ENCODE assay signal across 15 cellular contexts in the genomic region with DNA sequence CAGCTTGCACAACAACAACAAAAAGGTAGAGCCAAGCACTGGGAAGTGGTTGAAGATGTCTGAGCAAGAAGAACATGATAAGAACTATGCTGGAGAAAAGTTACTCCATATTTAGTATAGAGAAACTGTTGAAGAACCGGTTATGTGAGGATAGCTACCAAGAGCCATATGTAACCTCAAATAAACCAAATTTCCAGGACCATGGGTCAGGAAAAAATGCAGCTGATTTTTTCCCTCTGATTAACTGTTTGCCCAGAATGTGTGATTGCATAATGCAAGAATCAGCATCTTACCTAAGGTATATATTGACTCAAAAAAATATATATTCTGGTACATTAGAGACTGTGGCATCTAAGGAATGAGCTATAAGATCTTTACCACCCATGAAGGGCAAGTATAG.
"Had no signal": no experiment of that assay in that cellular context is flagged by ENCODE, and none has a peak within 500 bp of the region (broad histone marks: within the 10 kb centered on the region; RNA-seq: fewer than 3 reads in every experiment).

No MANE protein-coding gene starts in this region.

- H3K4me3 ChIP-seq: adrenal gland, lung, neural progenitor cell, ovary, sigmoid colon, upper lobe of left lung had no signal

- H3K9me3 ChIP-seq: adrenal gland, ovary, sigmoid colon, upper lobe of left lung had no signal

- DNase-seq: activated CD4-positive, alpha-beta T cell treated with anti-CD3 and anti-CD28 coated beads, Interleukin-2, amount 50 U/mL, for 1 hour; activated naive CD4-positive, alpha-beta T cell treated with anti-CD3 and anti-CD28 coated beads, Interleukin-2, amount 50 U/mL, for 16 hours; cortex of kidney; effector memory CD4-positive, alpha-beta T cell; islet precursor cell; sigmoid colon; stimulated activated CD4-positive, alpha-beta T cell treated with anti-CD3 and anti-CD28 coated beads, Interleukin-1b, Interleukin-23, amount 100 ng/mL, for 48 hours; stimulated activated naive CD8-positive, alpha-beta T cell treated with anti-CD3 and anti-CD28 coated beads, Interleukin-15, amount 100 ng/mL, for 72 hours; SW 1271; upper lobe of left lung had no signal

- H3K36me3 ChIP-seq: neural progenitor cell, ovary, sigmoid colon had no signal

- ATAC-seq: activated CD4-positive, CD25-positive, alpha-beta regulatory T cell treated with anti-CD3 and anti-CD28 coated beads, Interleukin-2, amount 50 U/mL, for 24 hours; stimulated activated naive CD8-positive, alpha-beta T cell treated with anti-CD3 and anti-CD28 coated beads, Interleukin-15, amount 100 ng/mL, for 72 hours had no signal

- H3K27ac ChIP-seq: adrenal gland, neural progenitor cell, ovary, sigmoid colon, upper lobe of left lung had no signal

- H3K27me3 ChIP-seq: adrenal gland, neural progenitor cell, ovary, sigmoid colon, upper lobe of left lung had no signal
